In the genomic region with DNA sequence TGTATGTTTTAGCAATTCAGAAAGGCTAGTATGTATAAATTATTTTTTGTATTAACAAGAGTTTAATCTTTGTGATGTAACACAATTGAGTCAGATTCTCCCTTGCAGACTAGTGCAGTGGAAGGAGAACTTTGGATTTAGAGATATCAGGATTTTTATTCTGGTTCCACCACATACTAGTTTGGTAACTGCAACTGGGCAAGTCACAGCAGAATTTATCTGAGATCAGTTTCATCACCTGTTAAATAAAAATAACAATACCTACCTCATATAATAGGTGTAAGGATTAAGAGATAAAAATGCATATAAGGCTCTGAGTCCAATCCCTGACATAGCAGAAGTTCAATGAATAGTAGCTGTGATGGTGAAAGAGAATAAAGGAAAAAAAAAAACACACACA, we compare ENCODE assay signal across 22 cellular contexts.
"Had no signal": no experiment of that assay in that cellular context is flagged by ENCODE, and none has a peak within 500 bp of the region (broad histone marks: within the 10 kb centered on the region; RNA-seq: fewer than 3 reads in every experiment).

No MANE protein-coding gene starts in this region.

- ATAC-seq: left colon; left lung; lower lobe of right lung; naive thymus-derived CD4-positive, alpha-beta T cell; natural killer cell treated with Interleukin-12 subunit alpha and Interleukin-12 subunit beta and Interleukin-15 and Interleukin-18, amount 100 ng/mL, for 72 hours; right cardiac atrium; sciatic nerve; stimulated activated effector memory CD8-positive, alpha-beta T cell treated with anti-CD3 and anti-CD28 coated beads, Interleukin-12 subunit alpha, Interleukin-12 subunit beta, amount 100 ng/mL, for 72 hours; upper lobe of right lung had no signal

- DNase-seq: hippocampal formation; kidney; left colon; left lung; lower lobe of right lung; mesendoderm; naive thymus-derived CD4-positive, alpha-beta T cell; ovary; retina; right cardiac atrium; small intestine; spleen; stimulated activated CD4-positive, alpha-beta T cell treated with anti-CD3 and anti-CD28 coated beads, Interleukin-4, amount 100 ng/mL, for 24 hours; stimulated activated naive CD4-positive, alpha-beta T cell; tibial artery; upper lobe of right lung had no signal

- H3K27ac ChIP-seq: left lung, lower lobe of right lung, ovary, spleen, suprapubic skin, thoracic aorta, tibial artery, upper lobe of right lung had no signal

- FAIRE-seq: kidney, small intestine, urothelium cell line had no signal

- H3K4me3 ChIP-seq: left lung, lower lobe of right lung, ovary, spleen, suprapubic skin, thoracic aorta, tibial artery, upper lobe of right lung had no signal

- H3K36me3 ChIP-seq: left lung, lower lobe of right lung, ovary, spleen, suprapubic skin, thoracic aorta, tibial artery, upper lobe of right lung had no signal

- H3K27me3 ChIP-seq: left lung, ovary, spleen, suprapubic skin, tibial artery, upper lobe of right lung had no signal

- H3K9me3 ChIP-seq: lower lobe of right lung, ovary, suprapubic skin, upper lobe of right lung had no signal

- H3K4me1 ChIP-seq: left lung, lower lobe of right lung, spleen, upper lobe of right lung had no signal
